ENCODE assay signal across 8 cellular contexts in genomic region chr1:108560430-108561144, GRCh38. TPM values are rescaled to one million over a fixed set of nuclear protein-coding genes. Genes with fewer than 3 reads are reported as not detected.
A peak's percentile ranks its signal among the peaks of the same experiment; 100 is the strongest.
DNase-seq lines count a peak whose midpoint lies in the region; ATAC-seq and TF ChIP-seq lines count a peak whose summit lies in the region.

No MANE protein-coding gene starts in this region.

- peak overlapping the region; percentile 92 for H3K4me3 ChIP-seq in adipocyte (ENCODE audit: low read length)

- ATAC-seq in GM21786 (IDR thresholded peaks at IDR 0.05; ENCODE audit: unreplicated experiment) = peak; percentile 1
- peak; percentile 79 for ATAC-seq in SK-N-SH treated with all-trans-retinoic acid at 6 μM for 48 hours

- DNase-seq in ELF-1 (ENCODE audit: low read depth, low spot score) (peak; percentile 73), LHCN-M2 (ENCODE audit: low read depth) (peak; percentile 71), adipocyte (ENCODE audit: low read depth) (peak; percentile 55), hepatic stellate cell (ENCODE audit: low spot score) (peak; percentile 59), retina (peak; percentile 89), globus pallidus (ENCODE audit: low spot score) (no peak)

- no peaks in the 10 kb centered on the region for H3K27me3 ChIP-seq in adipocyte (replicated peaks; ENCODE audit: control insufficient read depth, insufficient read depth, low read length)

- H3K9ac ChIP-seq in adipocyte (ENCODE audit: low read length) = peak overlapping the region; percentile 84

- peaks cover 14% of the 10 kb centered on the region for H3K4me1 ChIP-seq in adipocyte (ENCODE audit: control insufficient read depth, insufficient read depth, low read length)

- no peaks in the 10 kb centered on the region for H3K36me3 ChIP-seq in adipocyte (ENCODE audit: control insufficient read depth, insufficient read depth, low read length, severe bottlenecking)

- H3K9me3 ChIP-seq in adipocyte (ENCODE audit: control insufficient read depth, low read length) = no peaks in the 10 kb centered on the region

TF ChIP-seq in SK-N-SH treated with all-trans-retinoic acid at 6 μM for 48 hours, 23 proteins besides CTCF, POLR2A, EP300 and RAD21:
- TF ChIP-seq ISL1 (CRISPR knock-in tag; IDR thresholded peaks at IDR 0.05) (no peak), POU6F1 (CRISPR knock-in tag; IDR thresholded peaks at IDR 0.05; ENCODE audit: borderline replicate concordance, low read depth) (no peak), SNAI2 (CRISPR knock-in tag; IDR thresholded peaks at IDR 0.05) (no peak), ARNTL (CRISPR knock-in tag; IDR thresholded peaks at IDR 0.05; ENCODE audit: borderline replicate concordance, low read depth) (no peak), TOX (CRISPR knock-in tag; IDR thresholded peaks at IDR 0.05; ENCODE audit: borderline replicate concordance) (no peak), CSRNP3 (CRISPR knock-in tag; IDR thresholded peaks at IDR 0.05) (no peak), PATZ1 (CRISPR knock-in tag; IDR thresholded peaks at IDR 0.05; ENCODE audit: borderline replicate concordance) (no peak), OSR1 (CRISPR knock-in tag; IDR thresholded peaks at IDR 0.05) (no peak), ZC3H10 (CRISPR knock-in tag; IDR thresholded peaks at IDR 0.05) (no peak), BACH2 (CRISPR knock-in tag; IDR thresholded peaks at IDR 0.05; ENCODE audit: borderline replicate concordance) (no peak), ZNF70 (CRISPR knock-in tag; IDR thresholded peaks at IDR 0.05) (no peak), TCF4 (CRISPR knock-in tag; IDR thresholded peaks at IDR 0.05; ENCODE audit: borderline replicate concordance) (no peak), PPARA (CRISPR knock-in tag; IDR thresholded peaks at IDR 0.05; ENCODE audit: borderline replicate concordance) (no peak), ESRRG (CRISPR knock-in tag; IDR thresholded peaks at IDR 0.05) (no peak)
- TF ChIP-seq, protein P1, sequence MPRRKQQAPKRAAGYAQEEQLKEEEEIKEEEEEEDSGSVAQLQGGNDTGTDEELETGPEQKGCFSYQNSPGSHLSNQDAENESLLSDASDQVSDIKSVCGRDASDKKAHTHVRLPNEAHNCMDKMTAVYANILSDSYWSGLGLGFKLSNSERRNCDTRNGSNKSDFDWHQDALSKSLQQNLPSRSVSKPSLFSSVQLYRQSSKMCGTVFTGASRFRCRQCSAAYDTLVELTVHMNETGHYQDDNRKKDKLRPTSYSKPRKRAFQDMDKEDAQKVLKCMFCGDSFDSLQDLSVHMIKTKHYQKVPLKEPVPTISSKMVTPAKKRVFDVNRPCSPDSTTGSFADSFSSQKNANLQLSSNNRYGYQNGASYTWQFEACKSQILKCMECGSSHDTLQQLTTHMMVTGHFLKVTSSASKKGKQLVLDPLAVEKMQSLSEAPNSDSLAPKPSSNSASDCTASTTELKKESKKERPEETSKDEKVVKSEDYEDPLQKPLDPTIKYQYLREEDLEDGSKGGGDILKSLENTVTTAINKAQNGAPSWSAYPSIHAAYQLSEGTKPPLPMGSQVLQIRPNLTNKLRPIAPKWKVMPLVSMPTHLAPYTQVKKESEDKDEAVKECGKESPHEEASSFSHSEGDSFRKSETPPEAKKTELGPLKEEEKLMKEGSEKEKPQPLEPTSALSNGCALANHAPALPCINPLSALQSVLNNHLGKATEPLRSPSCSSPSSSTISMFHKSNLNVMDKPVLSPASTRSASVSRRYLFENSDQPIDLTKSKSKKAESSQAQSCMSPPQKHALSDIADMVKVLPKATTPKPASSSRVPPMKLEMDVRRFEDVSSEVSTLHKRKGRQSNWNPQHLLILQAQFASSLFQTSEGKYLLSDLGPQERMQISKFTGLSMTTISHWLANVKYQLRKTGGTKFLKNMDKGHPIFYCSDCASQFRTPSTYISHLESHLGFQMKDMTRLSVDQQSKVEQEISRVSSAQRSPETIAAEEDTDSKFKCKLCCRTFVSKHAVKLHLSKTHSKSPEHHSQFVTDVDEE (CRISPR knock-in tag; IDR thresholded peaks at IDR 0.05) = no peak
- TF ChIP-seq, protein P2, sequence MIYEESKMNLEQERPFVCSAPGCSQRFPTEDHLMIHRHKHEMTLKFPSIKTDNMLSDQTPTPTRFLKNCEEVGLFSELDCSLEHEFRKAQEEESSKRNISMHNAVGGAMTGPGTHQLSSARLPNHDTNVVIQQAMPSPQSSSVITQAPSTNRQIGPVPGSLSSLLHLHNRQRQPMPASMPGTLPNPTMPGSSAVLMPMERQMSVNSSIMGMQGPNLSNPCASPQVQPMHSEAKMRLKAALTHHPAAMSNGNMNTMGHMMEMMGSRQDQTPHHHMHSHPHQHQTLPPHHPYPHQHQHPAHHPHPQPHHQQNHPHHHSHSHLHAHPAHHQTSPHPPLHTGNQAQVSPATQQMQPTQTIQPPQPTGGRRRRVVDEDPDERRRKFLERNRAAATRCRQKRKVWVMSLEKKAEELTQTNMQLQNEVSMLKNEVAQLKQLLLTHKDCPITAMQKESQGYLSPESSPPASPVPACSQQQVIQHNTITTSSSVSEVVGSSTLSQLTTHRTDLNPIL (CRISPR knock-in tag; IDR thresholded peaks at IDR 0.05; ENCODE audit: low read depth) = no peak

RNA-seq across cellular contexts. Expression of gene EEIG2, which starts 0.7 kb away (rescaled TPM):
- total RNA-seq in LHCN-M2 (2014; rRNA removed) = 16.1 and 16.7 TPM in 2 replicates
- polyA plus RNA-seq in LHCN-M2 (2012) = 2.7 TPM
